In the genomic region with DNA sequence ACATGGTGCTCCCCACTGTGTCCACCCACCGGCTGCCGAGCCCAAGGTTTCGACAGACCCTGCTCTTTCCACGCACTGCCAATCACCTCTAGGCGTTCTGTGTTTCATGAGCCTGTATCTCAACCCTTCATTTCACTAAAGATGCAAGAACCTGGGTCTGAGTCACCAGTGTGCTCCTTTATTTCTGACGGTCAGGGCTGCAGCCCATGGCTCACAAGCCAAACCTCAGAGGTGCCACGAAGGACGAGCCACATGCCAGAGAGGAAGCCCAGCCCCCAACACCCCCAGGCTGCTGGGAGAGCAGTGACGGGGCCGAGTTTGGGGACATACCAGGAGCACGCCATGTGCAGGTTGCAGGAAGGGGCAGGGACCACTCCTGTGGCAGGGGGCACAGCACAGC, we compare ENCODE assay signal across 32 cellular contexts.
"Had no signal": no experiment of that assay in that cellular context is flagged by ENCODE, and none has a peak within 500 bp of the region (broad histone marks: within the 10 kb centered on the region; RNA-seq: fewer than 3 reads in every experiment).

No MANE protein-coding gene starts in this region.

- H3K4me3 ChIP-seq: body of pancreas, cardiac muscle cell, colonic mucosa, dorsolateral prefrontal cortex, gastrocnemius medialis, hepatocyte, left ventricle myocardium inferior, lung, psoas muscle, right atrium auricular region, suprapubic skin, transverse colon had no signal

- ATAC-seq: activated CD4-positive, CD25-positive, alpha-beta regulatory T cell treated with anti-CD3 and anti-CD28 coated beads, Interleukin-2, amount 50 U/mL, for 24 hours; activated T-helper 17 cell treated with anti-CD3 and anti-CD28 coated beads, Interleukin-2, amount 50 U/mL, for 72 hours; body of pancreas; gastrocnemius medialis; psoas muscle had no signal

- DNase-seq: activated CD4-positive, alpha-beta T cell treated with anti-CD3 and anti-CD28 coated beads for 48 hours; activated CD4-positive, alpha-beta T cell treated with anti-CD3 and anti-CD28 coated beads, Interleukin-2, amount 50 U/mL, for 48 hours; activated CD8-positive, alpha-beta memory T cell treated with anti-CD3 and anti-CD28 coated beads for 24 hours; activated gamma-delta T cell treated with Interleukin-2 at 50 U/mL for 16 hours; activated naive CD4-positive, alpha-beta T cell treated with anti-CD3 and anti-CD28 coated beads, Interleukin-2, amount 50 U/mL, for 16 hours; activated T-cell treated with anti-CD3 and anti-CD28 coated beads, Interleukin-2, amount 50 U/mL, for 24 hours; amniotic stem cell; body of pancreas; cerebellar nuclear complex; colonic mucosa; dorsolateral prefrontal cortex; effector memory CD4-positive, alpha-beta T cell; gastrocnemius medialis; islet precursor cell; left ventricle myocardium inferior; nucleus accumbens; psoas muscle; stimulated activated CD4-positive, alpha-beta T cell treated with anti-CD3 and anti-CD28 coated beads, Interleukin-15, amount 100 ng/mL, for 24 hours; stimulated activated naive CD4-positive, alpha-beta T cell; T-helper 9 cell; transverse colon; WERI-Rb-1 had no signal

- H3K4me2 ChIP-seq: hepatocyte had no signal

- H3K9me3 Mint-ChIP-seq: activated T-cell treated with anti-CD3 and anti-CD28 coated beads, Interleukin-2, amount 50 U/mL, for 24 hours; activated T-helper 17 cell treated with anti-CD3 and anti-CD28 coated beads, Interleukin-2, amount 50 U/mL, for 72 hours; nephron; T-helper 1 cell treated with Interleukin-12 subunit alpha and Interleukin-12 subunit beta and Interleukin-4 antibody, amounts not matched to agents 30 μg/mL and 1 μg/mL, for 36 hours had no signal

- H3K9me3 ChIP-seq: body of pancreas, colonic mucosa, gastrocnemius medialis, left ventricle myocardium inferior, psoas muscle, right atrium auricular region, suprapubic skin, transverse colon had no signal

- H3K4me1 ChIP-seq: body of pancreas, colonic mucosa, gastrocnemius medialis, parathyroid adenoma, psoas muscle, right atrium auricular region, transverse colon had no signal

- H3K27ac ChIP-seq: body of pancreas, cardiac muscle cell, colonic mucosa, dorsolateral prefrontal cortex, gastrocnemius medialis, hepatocyte, left ventricle myocardium inferior, parathyroid adenoma, psoas muscle, right atrium auricular region, suprapubic skin, transverse colon, WERI-Rb-1 had no signal

- H2AFZ ChIP-seq: hepatocyte, parathyroid adenoma had no signal

- H3K27me3 ChIP-seq: body of pancreas, cardiac muscle cell, colonic mucosa, hepatocyte, right atrium auricular region had no signal

- H3K36me3 ChIP-seq: cardiac muscle cell, colonic mucosa, gastrocnemius medialis, left ventricle myocardium inferior, right atrium auricular region, suprapubic skin, transverse colon, WERI-Rb-1 had no signal

- H3K79me2 ChIP-seq: hepatocyte, parathyroid adenoma had no signal

- H3K27ac Mint-ChIP-seq: activated T-cell treated with anti-CD3 and anti-CD28 coated beads, Interleukin-2, amount 50 U/mL, for 24 hours; activated T-helper 17 cell treated with anti-CD3 and anti-CD28 coated beads, Interleukin-2, amount 50 U/mL, for 72 hours; nephron; T-helper 1 cell treated with Interleukin-12 subunit alpha and Interleukin-12 subunit beta and Interleukin-4 antibody, amounts not matched to agents 30 μg/mL and 1 μg/mL, for 36 hours had no signal

- H3K4me3 Mint-ChIP-seq: activated T-cell treated with anti-CD3 and anti-CD28 coated beads, Interleukin-2, amount 50 U/mL, for 24 hours; activated T-helper 17 cell treated with anti-CD3 and anti-CD28 coated beads, Interleukin-2, amount 50 U/mL, for 72 hours; nephron; T-helper 1 cell treated with Interleukin-12 subunit alpha and Interleukin-12 subunit beta and Interleukin-4 antibody, amounts not matched to agents 30 μg/mL and 1 μg/mL, for 36 hours had no signal

- H3K9ac ChIP-seq: parathyroid adenoma had no signal
